7 cellular contexts compared by ENCODE assay signal in the genomic region with DNA sequence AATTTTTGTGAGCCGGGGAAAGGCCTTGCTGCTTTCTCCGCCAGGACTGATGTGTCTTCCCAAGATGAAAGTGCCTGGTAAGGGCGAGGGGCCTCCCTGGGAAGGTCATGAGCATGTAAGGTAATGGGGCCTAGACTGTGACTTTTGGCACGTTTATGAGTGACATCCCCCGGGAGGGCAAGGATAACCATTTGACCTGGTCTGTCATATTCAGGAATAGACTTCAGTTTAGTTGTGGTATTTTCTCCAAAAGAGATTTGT. TPM values are rescaled to one million over a fixed set of nuclear protein-coding genes. Genes with fewer than 3 reads are reported as not detected.
DNase-seq lines count a peak whose midpoint lies in the region; ATAC-seq, FAIRE-seq and TF ChIP-seq lines count a peak whose summit lies in the region.

No MANE protein-coding gene starts in this region.

- intact Hi-C loops in activated CD4-positive, alpha-beta T cell treated with anti-CD3 and anti-CD28 coated beads, Interleukin-2, amount 10 ng/mL, durations not matched to agents 24 days and 14 days (cut with micrococcal nuclease), result loop anchor here (1.0 to 10.0 kb wide), 5 partner anchors 54 to 307 kb away; a partner anchor contains a TSS
- intact Hi-C loops in pancreas (cut with DNase I), result no loop called here

- DNase-seq in activated CD4-positive, alpha-beta T cell treated with anti-CD3 and anti-CD28 coated beads, Interleukin-2, amount 10 ng/mL, durations not matched to agents 24 days and 14 days, result peak; percentile 80
- DNase-seq in frontal cortex (ENCODE audit: low spot score in 2 of 2) (peak; percentile 28 to 41), pancreas (peak in 1 of 6 donors; percentile 32), erythroblast (lab: John Stamatoyannopoulos, UW) (no peak)

- peaks cover 0 to 2% (median 0%) of the 10 kb centered on the region in 3 donors for H3K36me3 ChIP-seq in pancreas

- H3K9me3 ChIP-seq in pancreas, result no peaks in the 10 kb centered on the region

- ATAC-seq in GM18498 (IDR thresholded peaks at IDR 0.05; ENCODE audit: unreplicated experiment) (peak; percentile 5), HG03460 (IDR thresholded peaks at IDR 0.05; ENCODE audit: unreplicated experiment) (peak; percentile 7), pancreas (peak in 3 of 4 donors; percentile 0 to 2 (median 1)), GM19467 (IDR thresholded peaks at IDR 0.05; ENCODE audit: unreplicated experiment) (no peak)

- H3K27ac Mint-ChIP-seq in activated CD4-positive, alpha-beta T cell treated with anti-CD3 and anti-CD28 coated beads, Interleukin-2, amount 10 ng/mL, durations not matched to agents 24 days and 14 days, result peak overlapping the region; percentile 99

- WGBS in pancreas, 2 donors, result 1 to 2% methylated on average over 5 of the region's 5 CpGs

- peaks cover 7 to 36% (median 29%) of the 10 kb centered on the region in 3 donors for H3K4me1 ChIP-seq in pancreas

- no peaks in the 10 kb centered on the region for H3K27me3 ChIP-seq in pancreas

- H3K9me3 Mint-ChIP-seq in activated CD4-positive, alpha-beta T cell treated with anti-CD3 and anti-CD28 coated beads, Interleukin-2, amount 10 ng/mL, durations not matched to agents 24 days and 14 days, result no peaks in the 10 kb centered on the region

- H3K36me3 Mint-ChIP-seq in activated CD4-positive, alpha-beta T cell treated with anti-CD3 and anti-CD28 coated beads, Interleukin-2, amount 10 ng/mL, durations not matched to agents 24 days and 14 days (ENCODE audit: low read depth), result peaks cover 35% of the 10 kb centered on the region

- peak overlapping the region; percentile 97 to 100 (median 98) for H3K27ac ChIP-seq in pancreas

- peak overlapping the region; percentile 96 for H3K4me3 Mint-ChIP-seq in activated CD4-positive, alpha-beta T cell treated with anti-CD3 and anti-CD28 coated beads, Interleukin-2, amount 10 ng/mL, durations not matched to agents 24 days and 14 days

- no peak for TF ChIP-seq CTCF in pancreas (IDR thresholded peaks at IDR 0.05)

- no peaks in the 10 kb centered on the region for H3K27me3 Mint-ChIP-seq in activated CD4-positive, alpha-beta T cell treated with anti-CD3 and anti-CD28 coated beads, Interleukin-2, amount 10 ng/mL, durations not matched to agents 24 days and 14 days

- H3K4me3 ChIP-seq in pancreas, result peak overlapping the region; percentile 53 to 95 (median 76)

- peaks cover 30% of the 10 kb centered on the region for H3K4me1 Mint-ChIP-seq in activated CD4-positive, alpha-beta T cell treated with anti-CD3 and anti-CD28 coated beads, Interleukin-2, amount 10 ng/mL, durations not matched to agents 24 days and 14 days

- no peak for FAIRE-seq in frontal cortex (lab: Jason Lieb, UNC)
- no peak for FAIRE-seq in pancreas (lab: Jason Lieb, UNC)

- no peak for TF ChIP-seq POLR2A in erythroblast (IDR thresholded peaks at IDR 0.05; ENCODE audit: low read length)

RNA-seq across cellular contexts. Expression of a gene that starts 0.6 kb away (rescaled TPM):
- total RNA-seq in activated CD4-positive, alpha-beta T cell treated with anti-CD3 and anti-CD28 coated beads, Interleukin-2, amount 10 ng/mL, durations not matched to agents 24 days and 14 days, result 422 and 430 TPM in 2 replicates
- 169 TPM for total RNA-seq in frontal cortex
- total RNA-seq in pancreas, result 100 to 1,000 TPM; 169 to 277 (median 182) TPM
- polyA plus RNA-seq in pancreas, result 100 to 1,000 TPM; 178 to 258 TPM

RNA-seq across cellular contexts. Expression of a gene that starts 23.5 kb away (rescaled TPM):
- total RNA-seq in activated CD4-positive, alpha-beta T cell treated with anti-CD3 and anti-CD28 coated beads, Interleukin-2, amount 10 ng/mL, durations not matched to agents 24 days and 14 days, result 73.8 and 83.7 TPM in 2 replicates
- total RNA-seq in frontal cortex (13.9 TPM), pancreas (10 to 100 TPM in 5 of 6 donors, 1 to 10 TPM in 1; 9.2 to 17.2 (median 14.6) TPM)
- polyA plus RNA-seq in pancreas, result 10 to 100 TPM; 11.3 to 11.6 TPM

Comparison
In these comparisons a context has a peak if more than half of its experiments do, and no peak if none do; other contexts are left out.
1. DNase-seq: peak in activated CD4-positive, alpha-beta T cell treated with anti-CD3 and anti-CD28 coated beads, Interleukin-2, amount 10 ng/mL, durations not matched to agents 24 days and 14 days (single experiment) and frontal cortex (2 of 2); none in erythroblast (0 of 2).